10 cellular contexts compared by ENCODE assay signal in genomic region chr6:67394254-67394653, GRCh38.
"Had no signal": no experiment of that assay in that cellular context is flagged by ENCODE, and none has a peak within 500 bp of the region (broad histone marks: within the 10 kb centered on the region; RNA-seq: fewer than 3 reads in every experiment).

No MANE protein-coding gene starts in this region.

- FAIRE-seq: H1, H54, HTR-8/SVneo had no signal

- DNase-seq: H9, HCEC 1CT, HFFc6, IMR-90, KBM-7 had no signal

- H3K9ac ChIP-seq: KMS-11 had no signal

- H3K4me2 ChIP-seq: GM23338, KMS-11 had no signal

- ATAC-seq: GM23338 had no signal

- H3K4me3 ChIP-seq: GM23338 had no signal

- H3K27ac ChIP-seq: KMS-11 had no signal

- H2AFZ ChIP-seq: GM23338 had no signal
